8 cellular contexts compared by ENCODE assay signal in genomic region chr16:3112058-3112880, GRCh38. TPM values are rescaled to one million over a fixed set of nuclear protein-coding genes. Genes with fewer than 3 reads are reported as not detected.
DNase-seq lines count a peak whose midpoint lies in the region; ATAC-seq and TF ChIP-seq lines count a peak whose summit lies in the region.

Gene ZNF205, plus strand, starts transcription at chr16:3112586. Its CDS starts 845 bp downstream, at chr16:3113431.

- H3K4me1 ChIP-seq in HUES6 (ENCODE audit: control insufficient read depth, insufficient read depth, low read length) (peaks cover 10% of the 10 kb centered on the region; the same call in 1 of the 2 replicates), SJSA1 (replicated peaks) (peaks cover 20% of the 10 kb centered on the region), esophagus squamous epithelium (peaks cover 13 to 43% (median 21%) of the 10 kb centered on the region in 3 donors), muscle layer of colon (ENCODE audit: insufficient read depth, low read length) (peaks cover 17% of the 10 kb centered on the region)

- peak within 1 kb of the TSS; percentile 69 for H3K9ac ChIP-seq in HUES6 (ENCODE audit: low read length)
- H3K9ac ChIP-seq in muscle layer of colon (ENCODE audit: low read length) = peak within 1 kb of the TSS; percentile 64

- in situ Hi-C loops in GM13976 (cut with MboI; ENCODE audit: low sequenced_read_pairs, unreplicated experiment) = no loop called here

- no peaks in the 10 kb centered on the region for H3K9me3 ChIP-seq in HUES6 (ENCODE audit: control insufficient read depth, insufficient read depth, low read depth, low read length)
- H3K9me3 ChIP-seq in SJSA1 (replicated peaks) = no peaks in the 10 kb centered on the region
- no peaks in the 10 kb centered on the region for H3K9me3 ChIP-seq in esophagus squamous epithelium
- no peaks in the 10 kb centered on the region for H3K9me3 ChIP-seq in muscle layer of colon (ENCODE audit: low read length)

- no peak for ATAC-seq in HG03280 (IDR thresholded peaks at IDR 0.05; ENCODE audit: unreplicated experiment)

- DNase-seq in AG20443 (ENCODE audit: low spot score) = peak; percentile 92
- DNase-seq in SJSA1 (ENCODE audit: low read depth in 1 of 2, low spot score in 2 of 2) = peak; percentile 52 to 76
- DNase-seq in esophagus squamous epithelium (lab: John Stamatoyannopoulos, UW) = no peak
- DNase-seq in GM13976 (ENCODE audit: low spot score) = no peak
- no peak for DNase-seq in KG1 (lab: John Stamatoyannopoulos, UW)

- H3K4me3 ChIP-seq in HUES6 (ENCODE audit: low read depth, low read length) (peak within 1 kb of the TSS; percentile 94), SJSA1 (peak within 1 kb of the TSS; percentile 55), esophagus squamous epithelium (peak within 1 kb of the TSS; percentile 45 to 78 (median 76)), muscle layer of colon (ENCODE audit: low read depth in 1 of 2, low read length in 2 of 2) (peak within 1 kb of the TSS; percentile 78 to 93)

- TF ChIP-seq POLR2A in esophagus squamous epithelium (IDR thresholded peaks at IDR 0.05) = no peak

- intact Hi-C loops in esophagus squamous epithelium (cut with DNase I) = no loop called here

- no peak for TF ChIP-seq CTCF in esophagus squamous epithelium (IDR thresholded peaks at IDR 0.05)
- TF ChIP-seq CTCF in GM13976 (IDR thresholded peaks at IDR 0.05; ENCODE audit: borderline replicate concordance, control extremely low read depth, extremely low read depth, insufficient read depth, missing control alignments) = no peak

- H3K36me3 ChIP-seq in HUES6 (ENCODE audit: control insufficient read depth, insufficient read depth, low read length) (peaks cover 26% of the 10 kb centered on the region), SJSA1 (peaks cover 20% of the 10 kb centered on the region), esophagus squamous epithelium (peaks cover 6 to 33% (median 15%) of the 10 kb centered on the region in 3 donors), muscle layer of colon (ENCODE audit: insufficient read depth, low read length) (peaks cover 15% of the 10 kb centered on the region)

- H3K27me3 ChIP-seq in HUES6 (ENCODE audit: control insufficient read depth, insufficient read depth, low read length) (no peaks in the 10 kb centered on the region; the same call in 1 of the 2 replicates), SJSA1 (replicated peaks) (no peaks in the 10 kb centered on the region), esophagus squamous epithelium (no peaks in the 10 kb centered on the region), muscle layer of colon (ENCODE audit: control insufficient read depth in 1 of 2, insufficient read depth in 2 of 2, low read length in 2 of 2) (no peaks in the 10 kb centered on the region)

- H3K27ac ChIP-seq in HUES6 (ENCODE audit: low read depth, low read length) (no peak within 1 kb of the TSS), SJSA1 (no peak within 1 kb of the TSS), esophagus squamous epithelium (peak within 1 kb of the TSS; percentile 55 to 86 (median 71)), muscle layer of colon (ENCODE audit: low read depth, low read length) (peak within 1 kb of the TSS; percentile 51)

- WGBS in esophagus squamous epithelium, 2 donors = 12 to 23% methylated on average over 6 to 13 of the region's 23 CpGs

RNA-seq across cellular contexts. Expression of gene ZNF205, which starts in this region (rescaled TPM):
- 13.8 and 15.3 TPM in 2 replicates for total RNA-seq in SJSA1 (2014; rRNA removed; shearing (Covaris generic))
- total RNA-seq in esophagus squamous epithelium = 10 to 100 TPM in 3 of 4 donors, 1 to 10 TPM in 1; 9.7 to 13.9 (median 11.9) TPM

Comparison
In these comparisons a context has a peak if more than half of its experiments do, and no peak if none do; other contexts are left out.
1. DNase-seq: peak in AG20443 (single experiment) and SJSA1 (2 of 2); none in esophagus squamous epithelium (single experiment), GM13976 (single experiment) and KG1 (single experiment).
2. H3K27ac ChIP-seq: peak in esophagus squamous epithelium (4 of 4) and muscle layer of colon (single experiment); none in HUES6 (single experiment) and SJSA1 (single experiment).
3. Peak in every context shown above with its lines, with median percentiles within 50 percentile points of each other: H3K4me3 ChIP-seq.